Comparison of ENCODE assay signal across 30 cellular contexts in genomic region chr14:96140964-96141363, GRCh38.
"Had no signal": no experiment of that assay in that cellular context is flagged by ENCODE, and none has a peak within 500 bp of the region (broad histone marks: within the 10 kb centered on the region; RNA-seq: fewer than 3 reads in every experiment).

No MANE protein-coding gene starts in this region.

- DNase-seq: activated CD4-positive, alpha-beta memory T cell treated with anti-CD3 and anti-CD28 coated beads for 36 hours; activated CD4-positive, alpha-beta T cell treated with anti-CD3 and anti-CD28 coated beads for 36 hours; activated CD4-positive, alpha-beta T cell treated with anti-CD3 and anti-CD28 coated beads, Interleukin-2, amount 10 ng/mL, durations not matched to agents 24 days and 14 days; activated CD4-positive, CD25-positive, alpha-beta regulatory T cell; activated CD4-positive, CD25-positive, alpha-beta regulatory T cell treated with anti-CD3 and anti-CD28 coated beads, Interleukin-2, amount 50 U/mL, for 72 hours; activated CD8-positive, alpha-beta memory T cell treated with anti-CD3 and anti-CD28 coated beads, Interleukin-2, amount 10 ng/mL, durations not matched to agents 7 days and 5 days; activated CD8-positive, alpha-beta memory T cell treated with anti-CD3 and anti-CD28 coated beads, Interleukin-2, amount 50 U/mL, for 4 hours; activated CD8-positive, alpha-beta T cell treated with anti-CD3 and anti-CD28 coated beads, Interleukin-2, amount 10 ng/mL, durations not matched to agents 7 days and 5 days; activated effector memory CD4-positive, alpha-beta T cell treated with anti-CD3 and anti-CD28 coated beads, Interleukin-2, amount 50 U/mL, for 16 hours; activated naive CD4-positive, alpha-beta T cell treated with anti-CD3 and anti-CD28 coated beads for 36 hours; activated naive CD8-positive, alpha-beta T cell treated with anti-CD3 and anti-CD28 coated beads for 36 hours; activated naive CD8-positive, alpha-beta T cell treated with anti-CD3 and anti-CD28 coated beads, Interleukin-2, amount 50 U/mL, for 24 hours; activated T-cell treated with anti-CD3 and anti-CD28 coated beads, Interleukin-2, amount 50 U/mL, for 1 hour; activated T-cell treated with anti-CD3 and anti-CD28 coated beads, Interleukin-2, amount 50 U/mL, for 48 hours; amygdala; aorta; body of pancreas; caudate nucleus; cortex of kidney; dermis blood vessel endothelial cell; effector CD4-positive, alpha-beta T cell; effector memory CD8-positive, alpha-beta T cell; erythroblast; foreskin fibroblast; head of caudate nucleus; T-helper 1 cell; T-helper 17 cell; T1000 had no signal

- H3K4me3 ChIP-seq: adrenal gland, body of pancreas, esophagus muscularis mucosa had no signal

- H3K4me1 ChIP-seq: adrenal gland had no signal

- H3K9me3 ChIP-seq: adrenal gland had no signal

- H3K36me3 ChIP-seq: adrenal gland, esophagus muscularis mucosa had no signal

- H3K27ac ChIP-seq: body of pancreas, esophagus muscularis mucosa had no signal

- H3K27me3 ChIP-seq: adrenal gland, body of pancreas, esophagus muscularis mucosa had no signal
